Comparison of ENCODE assay signal across 8 cellular contexts in genomic region chr17:10327640-10328039, GRCh38. TPM values are rescaled to one million over a fixed set of nuclear protein-coding genes. Genes with fewer than 3 reads are reported as not detected.
A peak's percentile ranks its signal among the peaks of the same experiment; 100 is the strongest.
DNase-seq lines count a peak whose midpoint lies in the region; ATAC-seq and TF ChIP-seq lines count a peak whose summit lies in the region.

No MANE protein-coding gene starts in this region.

- H3K4me3 Mint-ChIP-seq in activated T-helper 2 cell treated with anti-CD3 and anti-CD28 coated beads, Interferon-gamma antibody, Interleukin-2, Interleukin-4, amounts not matched to agents 10 μg/mL and 5 μg/mL and 100 μg/mL, durations not matched to agents 14 hours and 24 hours and 36 hours (ENCODE audit: low read depth) = no peak overlapping the region
- H3K4me3 Mint-ChIP-seq in osteocyte (ENCODE audit: unreplicated experiment) = no peak overlapping the region

- H3K4me1 ChIP-seq in tibial artery = no peaks in the 10 kb centered on the region

- H3K9me3 Mint-ChIP-seq in activated T-helper 2 cell treated with anti-CD3 and anti-CD28 coated beads, Interferon-gamma antibody, Interleukin-2, Interleukin-4, amounts not matched to agents 10 μg/mL and 5 μg/mL and 100 μg/mL, durations not matched to agents 14 hours and 24 hours and 36 hours = no peaks in the 10 kb centered on the region
- peaks cover under 1% of the 10 kb centered on the region for H3K9me3 Mint-ChIP-seq in osteocyte (ENCODE audit: unreplicated experiment)

- TF ChIP-seq CTCF in GM12801 (IDR thresholded peaks at IDR 0.05; ENCODE audit: extremely low read depth, insufficient read length) = peak; percentile 32
- TF ChIP-seq CTCF in osteocyte (IDR thresholded peaks at IDR 0.05) = peak; percentile 76
- TF ChIP-seq CTCF in tibial artery (IDR thresholded peaks at IDR 0.05) = peak; percentile 70 to 81

- no peaks in the 10 kb centered on the region for H3K36me3 ChIP-seq in tibial artery

- DNase-seq in HT1080 (ENCODE audit: low read depth) = peak; percentile 71
- peak; percentile 64 for DNase-seq in RPMI7951 (ENCODE audit: low read depth)
- peak; percentile 55 for DNase-seq in activated T-helper 2 cell treated with anti-CD3 and anti-CD28 coated beads, Interferon-gamma antibody, Interleukin-2, Interleukin-4, amounts not matched to agents 10 μg/mL and 5 μg/mL and 100 μg/mL, durations not matched to agents 14 hours and 24 hours and 36 hours (ENCODE audit: low spot score)
- DNase-seq in foreskin melanocyte = peak; percentile 45
- no peak for DNase-seq in osteocyte (ENCODE audit: extremely low spot score, unreplicated experiment)
- DNase-seq in tibial artery = peak; percentile 79 to 85

- ATAC-seq in GM18520 (IDR thresholded peaks at IDR 0.05; ENCODE audit: unreplicated experiment) = no peak

- H3K27me3 ChIP-seq in tibial artery = peaks cover 0 to 5% of the 10 kb centered on the region in 2 donors

- no peaks in the 10 kb centered on the region for H3K9me3 ChIP-seq in tibial artery

- no peak overlapping the region for H3K27ac Mint-ChIP-seq in activated T-helper 2 cell treated with anti-CD3 and anti-CD28 coated beads, Interferon-gamma antibody, Interleukin-2, Interleukin-4, amounts not matched to agents 10 μg/mL and 5 μg/mL and 100 μg/mL, durations not matched to agents 14 hours and 24 hours and 36 hours
- H3K27ac Mint-ChIP-seq in osteocyte (ENCODE audit: unreplicated experiment) = no peak overlapping the region

- no peak overlapping the region for H3K4me3 ChIP-seq in tibial artery

- H3K4me1 Mint-ChIP-seq in activated T-helper 2 cell treated with anti-CD3 and anti-CD28 coated beads, Interferon-gamma antibody, Interleukin-2, Interleukin-4, amounts not matched to agents 10 μg/mL and 5 μg/mL and 100 μg/mL, durations not matched to agents 14 hours and 24 hours and 36 hours (ENCODE audit: low read depth) = no peaks in the 10 kb centered on the region
- no peaks in the 10 kb centered on the region for H3K4me1 Mint-ChIP-seq in osteocyte (ENCODE audit: unreplicated experiment)

- H3K27me3 Mint-ChIP-seq in activated T-helper 2 cell treated with anti-CD3 and anti-CD28 coated beads, Interferon-gamma antibody, Interleukin-2, Interleukin-4, amounts not matched to agents 10 μg/mL and 5 μg/mL and 100 μg/mL, durations not matched to agents 14 hours and 24 hours and 36 hours (ENCODE audit: low read depth) = no peaks in the 10 kb centered on the region
- no peaks in the 10 kb centered on the region for H3K27me3 Mint-ChIP-seq in osteocyte (ENCODE audit: unreplicated experiment)

- H3K36me3 Mint-ChIP-seq in activated T-helper 2 cell treated with anti-CD3 and anti-CD28 coated beads, Interferon-gamma antibody, Interleukin-2, Interleukin-4, amounts not matched to agents 10 μg/mL and 5 μg/mL and 100 μg/mL, durations not matched to agents 14 hours and 24 hours and 36 hours (ENCODE audit: low read depth) = no peaks in the 10 kb centered on the region
- no peaks in the 10 kb centered on the region for H3K36me3 Mint-ChIP-seq in osteocyte (ENCODE audit: unreplicated experiment)

- H3K27ac ChIP-seq in tibial artery = no peak overlapping the region

- intact Hi-C loops in activated T-helper 2 cell treated with anti-CD3 and anti-CD28 coated beads, Interferon-gamma antibody, Interleukin-2, Interleukin-4, amounts not matched to agents 10 μg/mL and 5 μg/mL and 100 μg/mL, durations not matched to agents 14 hours and 24 hours and 36 hours (cut with micrococcal nuclease) = loop anchor here (1.0 kb wide), 1 partner anchor 289 kb away; no protein-coding TSS in a partner anchor
- intact Hi-C loops in tibial artery (cut with DNase I; ENCODE audit: low total_unique reads) = loop anchor here (5.0 kb wide), 1 partner anchor 285 kb away; no protein-coding TSS in a partner anchor

RNA-seq across cellular contexts. Expression of gene MYH13, which starts 45.2 kb away (rescaled TPM):
- not detected in 2 replicates for total RNA-seq in HT1080 (2014; rRNA removed; shearing (Covaris generic))
- polyA plus RNA-seq in HT1080 (2015; cell fraction: cytosol; rRNA removed) = not detected in 2 replicates
- not detected in 2 replicates for polyA plus RNA-seq in HT1080 (2015; cell fraction: nucleus; rRNA removed)
- total RNA-seq in RPMI7951 (2014; rRNA removed; shearing (Covaris generic)) = under 0.01 TPM in 1 of 2 replicates, not detected in the other
- total RNA-seq in activated T-helper 2 cell treated with anti-CD3 and anti-CD28 coated beads, Interferon-gamma antibody, Interleukin-2, Interleukin-4, amounts not matched to agents 10 μg/mL and 5 μg/mL and 100 μg/mL, durations not matched to agents 14 hours and 24 hours and 36 hours = not detected in 2 replicates
- not detected in 2 replicates for total RNA-seq in osteocyte
